In genomic region chr17:68398731-68399637, GRCh38 we compare ENCODE assay signal across 1 cellular context.
TF ChIP-seq lines count a peak whose summit lies in the region.

No MANE protein-coding gene starts in this region.

TF ChIP-seq in HepG2, 621 proteins besides CTCF, POLR2A, EP300 and RAD21 (continued from another document and continues in another):
- TF ChIP-seq ZGPAT (CRISPR knock-in tag; IDR thresholded peaks at IDR 0.05) (peak; percentile 85), TRAFD1 (CRISPR knock-in tag; IDR thresholded peaks at IDR 0.05; ENCODE audit: borderline replicate concordance) (no peak), USF2 (IDR thresholded peaks at IDR 0.05; ENCODE audit: low read depth, low read length) (no peak), USF2 (CRISPR knock-in tag; IDR thresholded peaks at IDR 0.05; ENCODE audit: borderline replicate concordance) (no peak), ZNF484 (CRISPR knock-in tag; IDR thresholded peaks at IDR 0.05; ENCODE audit: borderline replicate concordance, low read depth) (no peak), ZNF605 (CRISPR knock-in tag; IDR thresholded peaks at IDR 0.05) (peak; percentile 92), CBFB (CRISPR knock-in tag; IDR thresholded peaks at IDR 0.05) (peak; percentile 21; the same call in 1 of the 2 replicates), GABPA (IDR thresholded peaks at IDR 0.05; ENCODE audit: low read depth, low read length) (no peak), GABPA (CRISPR knock-in tag; IDR thresholded peaks at IDR 0.05; ENCODE audit: low read depth) (no peak), ZBTB21 (CRISPR knock-in tag; IDR thresholded peaks at IDR 0.05) (no peak), BRD4 (CRISPR knock-in tag; IDR thresholded peaks at IDR 0.05) (no peak), KDM3A (CRISPR knock-in tag; IDR thresholded peaks at IDR 0.05; ENCODE audit: low read depth) (peak; percentile 87), CEBPB (IDR thresholded peaks at IDR 0.05; ENCODE audit: borderline replicate concordance, low read depth, low read length) (no peak), NFIC (IDR thresholded peaks at IDR 0.05; ENCODE audit: low read length) (peak; percentile 72), BCL6 (CRISPR knock-in tag; IDR thresholded peaks at IDR 0.05) (peak; percentile 91), CREM (IDR thresholded peaks at IDR 0.05) (peak; percentile 57; the same call in 1 of the 2 replicates), CREM (CRISPR knock-in tag; IDR thresholded peaks at IDR 0.05) (no peak), AHDC1 (CRISPR knock-in tag; IDR thresholded peaks at IDR 0.05; ENCODE audit: borderline replicate concordance) (peak; percentile 46; the same call in 1 of the 2 replicates), TBX3 (IDR thresholded peaks at IDR 0.05; ENCODE audit: borderline replicate concordance) (peak; percentile 18; the same call in 1 of the 2 replicates), HOXD1 (CRISPR knock-in tag; IDR thresholded peaks at IDR 0.05) (0 out of 2 replicates have a peak, but pooled peaks have one; percentile 24), ZFP36L2 (CRISPR knock-in tag; IDR thresholded peaks at IDR 0.05) (0 out of 2 replicates have a peak, but pooled peaks have one; percentile 25), MXD4 (CRISPR knock-in tag; IDR thresholded peaks at IDR 0.05) (no peak; the same call in 1 of the 2 replicates), ZNF274 (CRISPR knock-in tag; IDR thresholded peaks at IDR 0.05) (peak; percentile 51; the same call in 1 of the 2 replicates), ATF2 (CRISPR knock-in tag; IDR thresholded peaks at IDR 0.05) (peak; percentile 53; the same call in 1 of the 2 replicates), KLF13 (CRISPR knock-in tag; IDR thresholded peaks at IDR 0.05) (0 out of 2 replicates have a peak, but pooled peaks have one; percentile 67), ZFY (CRISPR knock-in tag; IDR thresholded peaks at IDR 0.05) (peak; percentile 1; the same call in 1 of the 2 replicates), ZNF12 (CRISPR knock-in tag; IDR thresholded peaks at IDR 0.05) (peak; percentile 80), KLF12 (CRISPR knock-in tag; IDR thresholded peaks at IDR 0.05; ENCODE audit: borderline replicate concordance) (no peak), RAD51 (IDR thresholded peaks at IDR 0.05; ENCODE audit: borderline replicate concordance) (no peak), ZFP91 (CRISPR knock-in tag; IDR thresholded peaks at IDR 0.05; ENCODE audit: borderline replicate concordance) (peak; percentile 71), SAFB2 (CRISPR knock-in tag; IDR thresholded peaks at IDR 0.05; ENCODE audit: borderline replicate concordance, low read depth) (no peak), NONO (IDR thresholded peaks at IDR 0.05) (no peak), NONO (CRISPR knock-in tag; conservative IDR thresholded peaks at IDR 0.05) (0 out of 2 replicates have a peak, but pooled peaks have one; percentile 34), CEBPZ (IDR thresholded peaks at IDR 0.05; ENCODE audit: low read length) (no peak), ZNF24 (IDR thresholded peaks at IDR 0.05) (0 out of 2 replicates have a peak, but pooled peaks have one; percentile 8), ZNF138 (CRISPR knock-in tag; IDR thresholded peaks at IDR 0.05; ENCODE audit: low read depth) (0 out of 2 replicates have a peak, but pooled peaks have one; percentile 48), DMTF1 (CRISPR knock-in tag; IDR thresholded peaks at IDR 0.05) (no peak), ZUFSP (CRISPR knock-in tag; IDR thresholded peaks at IDR 0.05; ENCODE audit: borderline replicate concordance) (no peak)
